30 cellular contexts compared by ENCODE assay signal in genomic region chr6:31691078-31691463, GRCh38. TPM values are rescaled to one million over a fixed set of nuclear protein-coding genes. Genes with fewer than 3 reads are reported as not detected.
"Had no signal": no experiment of that assay in that cellular context is flagged by ENCODE, and none has a peak within 500 bp of the region (broad histone marks: within the 10 kb centered on the region; RNA-seq: fewer than 3 reads in every experiment).

No MANE protein-coding gene starts in this region.

- ATAC-seq: natural killer cell, SK-N-SH treated with all-trans-retinoic acid at 6 μM for 48 hours, upper lobe of right lung had no signal

- H3K9me3 Mint-ChIP-seq: activated naive CD4-positive, alpha-beta T cell treated with anti-CD3 and anti-CD28 coated beads for 36 hours; activated naive CD8-positive, alpha-beta T cell treated with anti-CD3 and anti-CD28 coated beads, Interleukin-2, amount 10 ng/mL, durations not matched to agents 7 days and 5 days; memory B cell; natural killer cell had no signal

- H3K4me1 ChIP-seq: pancreas, upper lobe of right lung had no signal

- FAIRE-seq: bronchial epithelial cell, endometrium, pancreas, TTC549 had no signal

- H3K27ac Mint-ChIP-seq: activated naive CD8-positive, alpha-beta T cell treated with anti-CD3 and anti-CD28 coated beads, Interleukin-2, amount 10 ng/mL, durations not matched to agents 7 days and 5 days; memory B cell; natural killer cell had no signal

- H3K9me3 ChIP-seq: heart left ventricle, neutrophil, pancreas, upper lobe of right lung had no signal

- H3K4me3 Mint-ChIP-seq: activated naive CD4-positive, alpha-beta T cell treated with anti-CD3 and anti-CD28 coated beads for 36 hours; activated naive CD8-positive, alpha-beta T cell treated with anti-CD3 and anti-CD28 coated beads, Interleukin-2, amount 10 ng/mL, durations not matched to agents 7 days and 5 days; memory B cell; natural killer cell had no signal

- H3K4me3 ChIP-seq: heart left ventricle, pancreas, upper lobe of right lung had no signal

- DNase-seq: activated CD4-positive, alpha-beta T cell treated with anti-CD3 and anti-CD28 coated beads, Interleukin-2, amount 50 U/mL, for 1 hour; activated CD4-positive, CD25-positive, alpha-beta regulatory T cell treated with anti-CD3 and anti-CD28 coated beads, Interleukin-2, amount 50 U/mL, for 72 hours; activated effector memory CD4-positive, alpha-beta T cell treated with Interleukin-2 at 50 U/mL for 16 hours; activated naive CD4-positive, alpha-beta T cell treated with anti-CD3 and anti-CD28 coated beads for 36 hours; activated naive CD8-positive, alpha-beta T cell treated with anti-CD3 and anti-CD28 coated beads, Interleukin-2, amount 10 ng/mL, durations not matched to agents 7 days and 5 days; activated T-cell treated with anti-CD3 and anti-CD28 coated beads, Interleukin-2, amount 50 U/mL, for 48 hours; amygdala; cerebellar nuclear complex; cortex of kidney; left cardiac atrium; natural killer cell; pancreas; right cardiac atrium; stimulated activated CD4-positive, alpha-beta T cell treated with anti-CD3 and anti-CD28 coated beads, Interleukin-12 subunit alpha, Interleukin-12 subunit beta, amount 100 ng/mL, for 4 hours; stimulated activated CD4-positive, alpha-beta T cell treated with anti-CD3 and anti-CD28 coated beads, Interleukin-4, amount 100 ng/mL, for 4 hours; upper lobe of right lung; WERI-Rb-1 had no signal

- H3K4me1 Mint-ChIP-seq: activated naive CD8-positive, alpha-beta T cell treated with anti-CD3 and anti-CD28 coated beads, Interleukin-2, amount 10 ng/mL, durations not matched to agents 7 days and 5 days had no signal

- H3K27ac ChIP-seq: heart left ventricle, neutrophil, pancreas, upper lobe of right lung, WERI-Rb-1 had no signal

- H3K36me3 Mint-ChIP-seq: natural killer cell had no signal

- H3K27me3 ChIP-seq: heart left ventricle, neutrophil, pancreas, upper lobe of right lung had no signal

- H3K27me3 Mint-ChIP-seq: activated naive CD8-positive, alpha-beta T cell treated with anti-CD3 and anti-CD28 coated beads, Interleukin-2, amount 10 ng/mL, durations not matched to agents 7 days and 5 days; memory B cell had no signal

RNA-seq across cellular contexts. Expression of gene LY6G5C, which starts 10.2 kb away (rescaled TPM):
- total RNA-seq: bronchial epithelial cell, skeletal muscle tissue had no signal

RNA-seq across cellular contexts. Expression of gene LY6G6F, which starts 15.6 kb away (rescaled TPM):
- total RNA-seq: activated naive CD4-positive, alpha-beta T cell treated with anti-CD3 and anti-CD28 coated beads for 36 hours; activated naive CD8-positive, alpha-beta T cell treated with anti-CD3 and anti-CD28 coated beads, Interleukin-2, amount 10 ng/mL, durations not matched to agents 7 days and 5 days; bronchial epithelial cell; epithelial cell of proximal tubule; fibroblast of villous mesenchyme; heart left ventricle; left cardiac atrium; lower leg skin; pancreas; pulmonary artery endothelial cell; right cardiac atrium; skeletal muscle tissue; upper lobe of right lung had no signal
- polyA plus RNA-seq: heart left ventricle, pancreas, right cardiac atrium, thymus had no signal

RNA-seq across cellular contexts. Expression of gene LY6G6D, which starts 24.1 kb away (rescaled TPM):
- total RNA-seq: activated naive CD4-positive, alpha-beta T cell treated with anti-CD3 and anti-CD28 coated beads for 36 hours; activated naive CD8-positive, alpha-beta T cell treated with anti-CD3 and anti-CD28 coated beads, Interleukin-2, amount 10 ng/mL, durations not matched to agents 7 days and 5 days; bronchial epithelial cell; epithelial cell of proximal tubule; fibroblast of villous mesenchyme; left cardiac atrium; pancreas; pulmonary artery endothelial cell; right cardiac atrium; skeletal muscle tissue; upper lobe of right lung had no signal
- polyA plus RNA-seq: heart left ventricle, pancreas, right cardiac atrium, thymus had no signal
